17 cellular contexts compared by ENCODE assay signal in the genomic region with DNA sequence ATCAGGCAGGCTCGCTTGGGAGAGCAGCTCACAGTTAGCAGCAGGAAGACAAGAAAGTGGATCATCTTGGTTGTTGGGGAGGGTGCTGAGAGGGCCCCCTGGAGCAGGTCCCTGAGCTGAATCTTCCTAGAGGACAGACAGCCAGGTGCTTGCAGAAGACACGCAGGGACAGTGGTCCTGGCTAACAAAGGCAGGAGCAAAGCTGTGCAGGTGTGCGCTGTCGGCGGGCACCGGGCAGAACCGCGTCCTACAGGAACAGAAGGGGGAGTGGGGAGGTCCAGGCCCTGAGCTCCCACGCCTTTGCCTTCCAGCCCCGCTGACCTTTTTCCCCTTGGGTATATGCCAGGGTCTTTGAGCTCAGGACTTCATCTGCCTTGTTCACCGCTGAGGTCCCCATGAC. TPM values are rescaled to one million over a fixed set of nuclear protein-coding genes. Genes with fewer than 3 reads are reported as not detected.
DNase-seq lines count a peak whose midpoint lies in the region; ATAC-seq and TF ChIP-seq lines count a peak whose summit lies in the region.
"Had no signal": no experiment of that assay in that cellular context is flagged by ENCODE, and none has a peak within 500 bp of the region (broad histone marks: within the 10 kb centered on the region; RNA-seq: fewer than 3 reads in every experiment).

No MANE protein-coding gene starts in this region.

- no peaks in the 10 kb centered on the region for H4K20me1 ChIP-seq in neural cell (ENCODE audit: insufficient read depth)

- no peak overlapping the region for H3K27ac ChIP-seq in CD4-positive, CD25-positive, alpha-beta regulatory T cell (ENCODE audit: insufficient read depth, low read length, poor library complexity, severe bottlenecking)
- peak overlapping the region; percentile 19 for H3K27ac ChIP-seq in angular gyrus (ENCODE audit: low read depth, low read length)
- H3K27ac ChIP-seq in neural cell (ENCODE audit: low read length): no peak overlapping the region
- no peak overlapping the region for H3K27ac ChIP-seq in colonic mucosa
- H3K27ac ChIP-seq: epithelial cell of prostate, pancreas had no signal

- H3K9ac ChIP-seq in neural cell (ENCODE audit: low read length) (peak overlapping the region; percentile 6), colonic mucosa (ENCODE audit: low read depth in 2 of 2, low read length in 2 of 2) (no peak overlapping the region)

- TF ChIP-seq EP300 in neural cell (conservative IDR thresholded peaks at IDR 0.05; ENCODE audit: poor library complexity, severe bottlenecking): no peak

- peak overlapping the region; percentile 15 for H3K4me3 Mint-ChIP-seq in activated CD4-positive, alpha-beta T cell treated with anti-CD3 and anti-CD28 coated beads, Interleukin-2, amount 10 ng/mL, durations not matched to agents 24 days and 14 days
- H3K4me3 Mint-ChIP-seq in CD4-positive, CD25-positive, alpha-beta regulatory T cell: peak overlapping the region in 3 of 4 donors; percentile 48 to 92 (median 69)

- no peaks in the 10 kb centered on the region for H3K27me3 Mint-ChIP-seq in activated CD4-positive, alpha-beta T cell treated with anti-CD3 and anti-CD28 coated beads, Interleukin-2, amount 10 ng/mL, durations not matched to agents 24 days and 14 days
- H3K27me3 Mint-ChIP-seq in CD4-positive, CD25-positive, alpha-beta regulatory T cell: no peaks in the 10 kb centered on the region
- H3K27me3 Mint-ChIP-seq: activated CD4-positive, alpha-beta T cell treated with anti-CD3 and anti-CD28 coated beads for 36 hours; activated naive CD8-positive, alpha-beta T cell had no signal

- no peak overlapping the region for H2AFZ ChIP-seq in neural cell (ENCODE audit: low read depth, low read length)

- peaks cover 44% of the 10 kb centered on the region for H3K36me3 ChIP-seq in CD4-positive, CD25-positive, alpha-beta regulatory T cell (ENCODE audit: control insufficient read depth, insufficient read depth, low read length)
- H3K36me3 ChIP-seq in neural cell (ENCODE audit: insufficient read depth, low read length) (peaks cover 8% of the 10 kb centered on the region), colonic mucosa (peaks cover 4% of the 10 kb centered on the region)

- TF ChIP-seq CTCF in neural cell (IDR thresholded peaks at IDR 0.05; ENCODE audit: poor library complexity, severe bottlenecking): no peak
- no peak for TF ChIP-seq CTCF in colonic mucosa (IDR thresholded peaks at IDR 0.05)

- intact Hi-C loops in activated CD4-positive, alpha-beta T cell treated with anti-CD3 and anti-CD28 coated beads, Interleukin-2, amount 10 ng/mL, durations not matched to agents 24 days and 14 days (cut with micrococcal nuclease): loop anchor here (5.0 kb wide), 1 partner anchor 573 kb away; no protein-coding TSS in a partner anchor
- intact Hi-C loops in colonic mucosa (cut with DNase I): loop anchor here (5.0 kb wide), 1 partner anchor 88 kb away; no protein-coding TSS in a partner anchor

- peaks cover 20% of the 10 kb centered on the region for H3K4me1 Mint-ChIP-seq in activated CD4-positive, alpha-beta T cell treated with anti-CD3 and anti-CD28 coated beads, Interleukin-2, amount 10 ng/mL, durations not matched to agents 24 days and 14 days
- H3K4me1 Mint-ChIP-seq in CD4-positive, CD25-positive, alpha-beta regulatory T cell: peaks cover 10 to 36% (median 23%) of the 10 kb centered on the region in 4 donors

- no peaks in the 10 kb centered on the region for H3K9me3 ChIP-seq in CD4-positive, CD25-positive, alpha-beta regulatory T cell (ENCODE audit: control insufficient read depth in 2 of 2, low read length in 2 of 2)
- H3K9me3 ChIP-seq in neural cell (ENCODE audit: low read length) (no peaks in the 10 kb centered on the region), colonic mucosa (no peaks in the 10 kb centered on the region)
- H3K9me3 ChIP-seq: pancreas had no signal

- TF ChIP-seq RAD21 in neural cell (conservative IDR thresholded peaks at IDR 0.05): no peak

- no peak overlapping the region for H3K4me3 ChIP-seq in CD4-positive, CD25-positive, alpha-beta regulatory T cell (ENCODE audit: low read depth, low read length)
- H3K4me3 ChIP-seq in neural cell (ENCODE audit: low read length) (no peak overlapping the region), colonic mucosa (no peak overlapping the region)
- H3K4me3 ChIP-seq: pancreas had no signal

- peaks cover 62% of the 10 kb centered on the region for H3K36me3 Mint-ChIP-seq in activated CD4-positive, alpha-beta T cell treated with anti-CD3 and anti-CD28 coated beads, Interleukin-2, amount 10 ng/mL, durations not matched to agents 24 days and 14 days (ENCODE audit: low read depth)
- H3K36me3 Mint-ChIP-seq in CD4-positive, CD25-positive, alpha-beta regulatory T cell: peaks cover 45% of the 10 kb centered on the region

- peaks cover 18% of the 10 kb centered on the region for H3K4me1 ChIP-seq in CD4-positive, CD25-positive, alpha-beta regulatory T cell (ENCODE audit: control insufficient read depth, insufficient read depth, low read length, poor library complexity, severe bottlenecking)
- H3K4me1 ChIP-seq in colonic mucosa: no peaks in the 10 kb centered on the region
- H3K4me1 ChIP-seq: pancreas had no signal

- no peak for ATAC-seq in CD4-positive, CD25-positive, alpha-beta regulatory T cell (ENCODE audit: low read depth in 2 of 2)
- ATAC-seq: activated CD4-positive, alpha-beta T cell treated with anti-CD3 and anti-CD28 coated beads for 36 hours had no signal

- H3K79me2 ChIP-seq in neural cell (replicated peaks; ENCODE audit: insufficient read depth, low read length): no peaks in the 10 kb centered on the region

- DNase-seq in activated CD4-positive, alpha-beta T cell treated with anti-CD3 and anti-CD28 coated beads, Interleukin-2, amount 10 ng/mL, durations not matched to agents 24 days and 14 days: no peak
- DNase-seq in activated CD4-positive, alpha-beta T cell treated with anti-CD3 and anti-CD28 coated beads for 48 hours: no peak
- no peak for DNase-seq in CD4-positive, CD25-positive, alpha-beta regulatory T cell
- no peak for DNase-seq in NCI-H1092 treated with DMSO at 0.1 percent for 48 hours (lab: John Stamatoyannopoulos, UW)
- DNase-seq in colonic mucosa: no peak
- no peak for DNase-seq in 8988T
- DNase-seq: activated CD4-positive, alpha-beta T cell treated with anti-CD3 and anti-CD28 coated beads for 36 hours; GOT3; NCI-H1694 treated with DMSO at 0.1 percent for 48 hours; NCI-H524; pancreas; SIG-M5; stimulated activated CD4-positive, alpha-beta T cell treated with anti-CD3 and anti-CD28 coated beads, Interleukin-2, amount 100 ng/mL, for 24 hours had no signal

- no peaks in the 10 kb centered on the region for H3K27me3 ChIP-seq in CD4-positive, CD25-positive, alpha-beta regulatory T cell (ENCODE audit: control insufficient read depth, insufficient read depth, low read length)
- no peaks in the 10 kb centered on the region for H3K27me3 ChIP-seq in neural cell (ENCODE audit: insufficient read depth, low read depth, low read length)
- H3K27me3 ChIP-seq in colonic mucosa: no peaks in the 10 kb centered on the region
- H3K27me3 ChIP-seq: pancreas had no signal

- H3K9me2 ChIP-seq in neural cell (ENCODE audit: insufficient read depth, low read length): no peaks in the 10 kb centered on the region

- no peak overlapping the region for H3K27ac Mint-ChIP-seq in activated CD4-positive, alpha-beta T cell treated with anti-CD3 and anti-CD28 coated beads, Interleukin-2, amount 10 ng/mL, durations not matched to agents 24 days and 14 days
- peak overlapping the region; percentile 36 to 87 (median 76) for H3K27ac Mint-ChIP-seq in CD4-positive, CD25-positive, alpha-beta regulatory T cell

- H3K4me2 ChIP-seq in neural cell (ENCODE audit: low read length): no peak overlapping the region

- no peaks in the 10 kb centered on the region for H3K9me3 Mint-ChIP-seq in activated CD4-positive, alpha-beta T cell treated with anti-CD3 and anti-CD28 coated beads, Interleukin-2, amount 10 ng/mL, durations not matched to agents 24 days and 14 days
- H3K9me3 Mint-ChIP-seq in CD4-positive, CD25-positive, alpha-beta regulatory T cell: no peaks in the 10 kb centered on the region

- H3F3A ChIP-seq in neural cell (ENCODE audit: insufficient read depth, low read length, poor library complexity, severe bottlenecking): no peaks in the 10 kb centered on the region

TF ChIP-seq in neural cell, 6 proteins besides CTCF, POLR2A, EP300 and RAD21 (continues in another document):
- no peak for TF ChIP-seq SMC3 (conservative IDR thresholded peaks at IDR 0.05; ENCODE audit: poor library complexity)
- TF ChIP-seq MXI1 (conservative IDR thresholded peaks at IDR 0.05; ENCODE audit: poor library complexity, severe bottlenecking): no peak
- TF ChIP-seq EZH2 (IDR thresholded peaks at IDR 0.05; ENCODE audit: borderline replicate concordance, insufficient read depth, low read length, poor library complexity, severe bottlenecking): no peak

RNA-seq across cellular contexts. Expression of a gene that starts 30.1 kb away (rescaled TPM):
- 107 and 112 TPM in 2 replicates for total RNA-seq in activated CD4-positive, alpha-beta T cell treated with anti-CD3 and anti-CD28 coated beads, Interleukin-2, amount 10 ng/mL, durations not matched to agents 24 days and 14 days
- 20.6 TPM for total RNA-seq in CD4-positive, CD25-positive, alpha-beta regulatory T cell
- polyA plus RNA-seq in CD4-positive, CD25-positive, alpha-beta regulatory T cell: 10 to 100 TPM in 1 of 4 donors, 1 to 10 TPM in 3; 3.7 to 13.8 (median 5.0) TPM
- 0.18 and 1.2 TPM in 2 replicates for polyA plus RNA-seq in neural cell
- polyA minus RNA-seq in neural cell: 0.35 and 1.2 TPM in 2 replicates
- total RNA-seq in colonic mucosa: 10 to 100 TPM in 1 of 2 donors, 1 to 10 TPM in 1; 4.5 to 11.4 TPM

RNA-seq across cellular contexts. Expression of a gene that starts 38.8 kb away (rescaled TPM):
- total RNA-seq in activated CD4-positive, alpha-beta T cell treated with anti-CD3 and anti-CD28 coated beads, Interleukin-2, amount 10 ng/mL, durations not matched to agents 24 days and 14 days: 60.5 and 62.8 TPM in 2 replicates
- 25.1 TPM for total RNA-seq in CD4-positive, CD25-positive, alpha-beta regulatory T cell
- 10 to 100 TPM; 75.3 to 96.4 (median 76.6) TPM for polyA plus RNA-seq in CD4-positive, CD25-positive, alpha-beta regulatory T cell
- 38.1 and 49.7 TPM in 2 replicates for polyA plus RNA-seq in neural cell
- 38.2 and 39.4 TPM in 2 replicates for polyA minus RNA-seq in neural cell
- total RNA-seq in colonic mucosa: 10 to 100 TPM; 40.7 to 49.5 TPM
